ENCODE assay signal across 1 cellular context in genomic region chr10:132101529-132101928, GRCh38.
TF ChIP-seq lines count a peak whose summit lies in the region.

No MANE protein-coding gene starts in this region.

TF ChIP-seq in GM23338, 12 proteins besides CTCF, POLR2A, EP300 and RAD21 (continued from another document):
- TF ChIP-seq ETS1 (IDR thresholded peaks at IDR 0.05) (no peak), EZH2 (IDR thresholded peaks at IDR 0.05; ENCODE audit: low read depth, unreplicated experiment) (no peak), ZNF331 (CRISPR knock-in tag; IDR thresholded peaks at IDR 0.05; ENCODE audit: low read depth) (no peak), NANOG (IDR thresholded peaks at IDR 0.05; ENCODE audit: borderline replicate concordance) (no peak), REST (IDR thresholded peaks at IDR 0.05; ENCODE audit: unreplicated experiment) (no peak)
